Comparison of ENCODE assay signal across 8 cellular contexts in genomic region chr15:67762610-67763368, GRCh38.
DNase-seq lines count a peak whose midpoint lies in the region; ATAC-seq, FAIRE-seq and TF ChIP-seq lines count a peak whose summit lies in the region.

No MANE protein-coding gene starts in this region.

- H3K4me1 Mint-ChIP-seq in CD4-positive, CD25-positive, alpha-beta regulatory T cell: peaks cover 7 to 38% (median 18%) of the 10 kb centered on the region in 4 donors

- TF ChIP-seq POLR2A in suprapubic skin (IDR thresholded peaks at IDR 0.05): no peak

- no peak for TF ChIP-seq CTCF in fibroblast of mammary gland (conservative IDR thresholded peaks at IDR 0.05; ENCODE audit: control insufficient read depth, insufficient read depth, low read depth, low read length)
- TF ChIP-seq CTCF in suprapubic skin (IDR thresholded peaks at IDR 0.05): no peak
- no peak for TF ChIP-seq CTCF in D721Med (IDR thresholded peaks at IDR 0.05; ENCODE audit: insufficient read depth, missing control alignments)

- peaks cover 9% of the 10 kb centered on the region for H3K4me1 ChIP-seq in CD4-positive, CD25-positive, alpha-beta regulatory T cell (ENCODE audit: control insufficient read depth, insufficient read depth, low read length, poor library complexity, severe bottlenecking)
- no peaks in the 10 kb centered on the region for H3K4me1 ChIP-seq in suprapubic skin

- no peaks in the 10 kb centered on the region for H3K9me3 ChIP-seq in CD4-positive, CD25-positive, alpha-beta regulatory T cell (ENCODE audit: control insufficient read depth in 2 of 2, low read length in 2 of 2)
- no peaks in the 10 kb centered on the region for H3K9me3 ChIP-seq in suprapubic skin

- FAIRE-seq in D721Med (lab: Jason Lieb, UNC): no peak

- H3K36me3 ChIP-seq in CD4-positive, CD25-positive, alpha-beta regulatory T cell (ENCODE audit: control insufficient read depth, insufficient read depth, low read length): no peaks in the 10 kb centered on the region
- no peaks in the 10 kb centered on the region for H3K36me3 ChIP-seq in suprapubic skin

- H3K4me3 ChIP-seq in CD4-positive, CD25-positive, alpha-beta regulatory T cell (ENCODE audit: low read depth, low read length): no peak overlapping the region
- no peak overlapping the region for H3K4me3 ChIP-seq in fibroblast of mammary gland (ENCODE audit: control insufficient read depth, low read depth, low read length)
- H3K4me3 ChIP-seq in suprapubic skin: no peak overlapping the region

- H3K36me3 Mint-ChIP-seq in CD4-positive, CD25-positive, alpha-beta regulatory T cell: peaks cover 17% of the 10 kb centered on the region

- peak; percentile 46 to 47 for ATAC-seq in CD4-positive, CD25-positive, alpha-beta regulatory T cell (ENCODE audit: low read depth in 2 of 2)
- peak; percentile 84 for ATAC-seq in GM21717 (IDR thresholded peaks at IDR 0.05; ENCODE audit: unreplicated experiment)

- H3K27me3 ChIP-seq in CD4-positive, CD25-positive, alpha-beta regulatory T cell (ENCODE audit: control insufficient read depth, insufficient read depth, low read length): no peaks in the 10 kb centered on the region
- no peaks in the 10 kb centered on the region for H3K27me3 ChIP-seq in suprapubic skin

- TF ChIP-seq EP300 in suprapubic skin (IDR thresholded peaks at IDR 0.05): no peak

- 72% methylated on average over 7 of the region's 7 CpGs for WGBS in suprapubic skin

- H3K27me3 Mint-ChIP-seq in CD4-positive, CD25-positive, alpha-beta regulatory T cell: no peaks in the 10 kb centered on the region

- no peak overlapping the region for H3K27ac ChIP-seq in CD4-positive, CD25-positive, alpha-beta regulatory T cell (ENCODE audit: insufficient read depth, low read length, poor library complexity, severe bottlenecking)
- H3K27ac ChIP-seq in suprapubic skin: no peak overlapping the region

- DNase-seq in CD4-positive, CD25-positive, alpha-beta regulatory T cell: peak in 1 of 3 donors; percentile 55
- DNase-seq in SK-N-DZ (ENCODE audit: low spot score): peak; percentile 17
- peak; percentile 50 for DNase-seq in fibroblast of mammary gland (ENCODE audit: low read depth)
- DNase-seq in suprapubic skin (ENCODE audit: low spot score in 2 of 2): no peak
- DNase-seq in NCI-H1436 treated with DMSO at 0.1 percent for 48 hours (lab: John Stamatoyannopoulos, UW): no peak
- DNase-seq in D721Med (ENCODE audit: insufficient read length, low spot score): no peak
- DNase-seq in midbrain (lab: John Stamatoyannopoulos, UW): no peak

- peak overlapping the region in 2 of 4 donors; percentile 39 to 48 for H3K4me3 Mint-ChIP-seq in CD4-positive, CD25-positive, alpha-beta regulatory T cell

- H3K9me3 Mint-ChIP-seq in CD4-positive, CD25-positive, alpha-beta regulatory T cell: no peaks in the 10 kb centered on the region

- peak overlapping the region; percentile 17 to 56 (median 36) for H3K27ac Mint-ChIP-seq in CD4-positive, CD25-positive, alpha-beta regulatory T cell

Comparison
In these comparisons a context has a peak if more than half of its experiments do, and no peak if none do; other contexts are left out.
1. DNase-seq: peak in SK-N-DZ (single experiment) and fibroblast of mammary gland (single experiment); none in suprapubic skin (0 of 2), NCI-H1436 treated with DMSO at 0.1 percent for 48 hours (single experiment), D721Med (single experiment) and midbrain (single experiment).